In the genomic region with DNA sequence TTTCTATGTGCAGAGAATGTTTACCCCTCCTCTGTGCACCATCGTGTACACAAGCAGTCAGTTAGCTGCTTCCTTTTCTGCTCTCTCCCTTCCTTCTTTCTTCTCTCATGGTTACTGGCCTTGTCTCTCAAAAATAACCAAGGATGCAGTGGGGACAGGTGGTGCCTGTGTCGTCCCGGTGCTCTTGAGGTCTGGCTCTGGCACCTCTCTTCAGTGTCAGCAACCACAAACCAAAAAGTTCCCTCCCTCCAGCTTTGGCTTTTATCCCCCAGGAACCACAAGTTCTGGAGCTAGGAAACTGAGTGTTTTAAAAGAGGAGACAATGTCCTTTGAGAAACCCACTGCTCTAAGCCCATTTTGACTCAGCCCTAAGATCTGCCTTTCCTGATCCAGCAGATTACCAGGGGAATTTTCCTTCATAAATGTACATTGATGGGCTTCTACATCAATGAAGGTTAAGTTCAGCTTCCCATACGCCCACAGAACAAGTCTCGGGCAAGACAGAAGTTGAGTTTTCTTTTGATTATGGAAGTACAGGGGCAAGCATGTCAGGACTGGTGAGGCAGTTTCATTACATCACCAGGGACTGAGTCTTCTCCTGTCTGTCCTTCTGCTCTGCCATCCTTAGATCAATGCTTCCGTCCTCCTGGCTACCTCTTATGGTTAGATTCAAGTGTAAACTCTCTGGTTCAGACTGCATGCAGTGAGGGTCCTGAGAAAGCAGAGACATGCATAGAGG, we compare ENCODE assay signal across 14 cellular contexts.
"Had no signal": no experiment of that assay in that cellular context is flagged by ENCODE, and none has a peak within 500 bp of the region (broad histone marks: within the 10 kb centered on the region; RNA-seq: fewer than 3 reads in every experiment).

No MANE protein-coding gene starts in this region.

- DNase-seq: activated CD4-positive, alpha-beta T cell treated with anti-CD3 and anti-CD28 coated beads for 4 hours; activated CD8-positive, alpha-beta memory T cell treated with anti-CD3 and anti-CD28 coated beads, Interleukin-2, amount 50 U/mL, for 4 hours; activated CD8-positive, alpha-beta T cell treated with anti-CD3 and anti-CD28 coated beads for 36 hours; activated gamma-delta T cell treated with Interleukin-2 at 50 U/mL for 16 hours; activated naive CD8-positive, alpha-beta T cell treated with anti-CD3 and anti-CD28 coated beads for 36 hours; activated T-cell treated with anti-CD3 and anti-CD28 coated beads, Interleukin-2, amount 50 U/mL, for 72 hours; brain microvascular endothelial cell; foreskin melanocyte; head of caudate nucleus; left ventricle myocardium superior; T1000; transverse colon had no signal

- H3K4me3 ChIP-seq: right atrium auricular region, transverse colon had no signal

- H3K9me3 ChIP-seq: right atrium auricular region, transverse colon had no signal

- ATAC-seq: activated CD8-positive, alpha-beta T cell treated with anti-CD3 and anti-CD28 coated beads for 36 hours; activated T-cell treated with anti-CD3 and anti-CD28 coated beads, Interleukin-2, amount 50 U/mL, for 72 hours; left ventricle myocardium superior; stimulated activated effector memory CD8-positive, alpha-beta T cell treated with anti-CD3 and anti-CD28 coated beads, Interleukin-12 subunit alpha, Interleukin-12 subunit beta, amount 100 ng/mL, for 72 hours had no signal

- H3K27ac ChIP-seq: brain microvascular endothelial cell, right atrium auricular region, transverse colon had no signal

- H3K27me3 ChIP-seq: brain microvascular endothelial cell, right atrium auricular region, transverse colon had no signal

- H3K36me3 ChIP-seq: brain microvascular endothelial cell, right atrium auricular region, transverse colon had no signal
